8 cellular contexts compared by ENCODE assay signal in genomic region chr3:48016336-48016973, GRCh38. TPM values are rescaled to one million over a fixed set of nuclear protein-coding genes. Genes with fewer than 3 reads are reported as not detected.
DNase-seq lines count a peak whose midpoint lies in the region; ATAC-seq and TF ChIP-seq lines count a peak whose summit lies in the region.

Gene MAP4, minus strand, starts transcription at chr3:48016416. Its CDS starts 17,556 bp downstream, at chr3:47998860.

- no peak for ATAC-seq in HG02588 (IDR thresholded peaks at IDR 0.05; ENCODE audit: unreplicated experiment)

- H3K4me1 ChIP-seq in A673 (ENCODE audit: insufficient read depth, low read length, poor library complexity, severe bottlenecking): peaks cover 45% of the 10 kb centered on the region
- no peaks in the 10 kb centered on the region for H3K4me1 ChIP-seq in urinary bladder (ENCODE audit: insufficient read depth)

- BruUV-seq in A673 (replicated peaks; lab: Mats Ljungman, UMichigan): no TSS peak

- H3K36me3 ChIP-seq in A673 (ENCODE audit: insufficient read depth, low read length, poor library complexity, severe bottlenecking) (peaks cover 3% of the 10 kb centered on the region), MG63 (peaks cover 2% of the 10 kb centered on the region), urinary bladder (ENCODE audit: insufficient read depth) (no peaks in the 10 kb centered on the region)

- no peak for TF ChIP-seq CTCF in A673 (conservative IDR thresholded peaks at IDR 0.05; ENCODE audit: low read depth, low read length)

- 56% methylated on average over 4 of the region's 4 CpGs for WGBS in urinary bladder

- H3K4me3 ChIP-seq in A673 (ENCODE audit: low read depth, low read length, poor library complexity, severe bottlenecking) (peak within 1 kb of the TSS; percentile 17), MG63 (no peak within 1 kb of the TSS), urinary bladder (ENCODE audit: low read depth, low read length) (no peak within 1 kb of the TSS)

- intact Hi-C loops in A673 (cut with micrococcal nuclease; ENCODE audit: unreplicated experiment): no loop called here

- H3K27ac ChIP-seq in A673 (ENCODE audit: low read depth, low read length, poor library complexity, severe bottlenecking) (peak within 1 kb of the TSS; percentile 82), urinary bladder (ENCODE audit: low read depth) (no peak within 1 kb of the TSS)

- DNase-seq in A673 (ENCODE audit: low spot score): peak; percentile 66
- DNase-seq in MG63: peak; percentile 28
- DNase-seq in cerebellar nuclear complex (lab: John Stamatoyannopoulos, UW): peak; percentile 39 to 65
- peak; percentile 22 to 39 for DNase-seq in lung microvascular endothelial cell (ENCODE audit: low read depth in 2 of 2)
- DNase-seq in islet precursor cell: no peak
- no peak for DNase-seq in HCEC 1CT

- CTCF ChIA-PET in A673 (lab: Charles Lee): no interaction called here

- POLR2A ChIA-PET in A673 (lab: Charles Lee; ENCODE audit: low non-redundant PET): no interaction called here

- no peaks in the 10 kb centered on the region for H3K27me3 ChIP-seq in A673 (replicated peaks; ENCODE audit: insufficient read depth, low read depth, low read length, poor library complexity)
- H3K27me3 ChIP-seq in MG63: no peaks in the 10 kb centered on the region

- H3K9me3 ChIP-seq in A673 (ENCODE audit: low read depth, low read length, poor library complexity, severe bottlenecking) (no peaks in the 10 kb centered on the region), MG63 (no peaks in the 10 kb centered on the region)

RNA-seq across cellular contexts. Expression of gene MAP4, which starts in this region (rescaled TPM):
- total RNA-seq in A673 (2021) (105 and 110 TPM in 2 replicates), lung microvascular endothelial cell (36.7 and 39.2 TPM in 2 replicates), urinary bladder (120 TPM)
- total RNA-seq in MG63 (2014; rRNA removed; shearing (Covaris generic); ENCODE audit: low replicate concordance): 38.5 and 46.2 TPM in 2 replicates
- polyA plus RNA-seq in urinary bladder: 186 TPM

Comparison
In these comparisons a context has a peak if more than half of its experiments do, and no peak if none do; other contexts are left out.
1. DNase-seq: peak in A673 (single experiment), MG63 (single experiment), cerebellar nuclear complex (2 of 2) and lung microvascular endothelial cell (2 of 2); none in islet precursor cell (single experiment) and HCEC 1CT (single experiment).